In the genomic region with DNA sequence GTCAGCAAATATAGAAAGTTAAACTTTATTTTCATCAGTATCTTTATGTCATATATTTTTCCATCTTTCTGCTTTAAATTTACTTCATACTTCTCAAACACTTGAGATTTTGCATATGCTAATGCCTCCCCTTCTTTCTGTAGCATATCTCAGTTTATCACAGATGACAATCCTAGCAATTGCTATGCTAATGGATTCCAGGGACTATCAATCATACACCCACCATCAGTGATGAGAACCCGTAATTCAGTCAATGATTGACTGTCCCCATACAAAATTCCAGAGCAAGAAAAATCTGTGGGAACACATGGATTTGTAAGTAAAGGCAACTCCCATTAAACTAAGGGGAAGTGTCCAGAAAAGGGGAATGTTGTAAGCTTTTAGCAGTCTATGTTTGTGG, we compare ENCODE assay signal across 28 cellular contexts.
"Had no signal": no experiment of that assay in that cellular context is flagged by ENCODE, and none has a peak within 500 bp of the region (broad histone marks: within the 10 kb centered on the region; RNA-seq: fewer than 3 reads in every experiment).

No MANE protein-coding gene starts in this region.

- H3K4me1 Mint-ChIP-seq: stimulated activated effector memory CD8-positive, alpha-beta T cell treated with anti-CD3 and anti-CD28 coated beads, Interleukin-12 subunit alpha, Interleukin-12 subunit beta, amount 100 ng/mL, for 72 hours; stimulated activated naive CD8-positive, alpha-beta T cell treated with anti-CD3 and anti-CD28 coated beads, Interleukin-15, amount 100 ng/mL, for 72 hours had no signal

- H3K36me3 Mint-ChIP-seq: stimulated activated effector memory CD8-positive, alpha-beta T cell treated with anti-CD3 and anti-CD28 coated beads, Interleukin-12 subunit alpha, Interleukin-12 subunit beta, amount 100 ng/mL, for 72 hours; stimulated activated memory B cell treated with anti-CD40 and anti-IgM and Interleukin-4, amounts not matched to agents 10 μg/mL and 1 μg/mL and 100 μg/mL, for 72 hours; stimulated activated naive B cell treated with anti-CD40 and anti-IgM and Interleukin-4, amounts not matched to agents 10 μg/mL and 1 μg/mL and 100 μg/mL, for 72 hours; type B pancreatic cell had no signal

- DNase-seq: stimulated activated CD4-positive, alpha-beta T cell treated with anti-CD3 and anti-CD28 coated beads, Interleukin-2, amount 100 ng/mL, for 48 hours; stimulated activated CD4-positive, alpha-beta T cell treated with anti-CD3 and anti-CD28 coated beads, Interleukin-4, amount 100 ng/mL, for 1 hour; stimulated activated CD4-positive, alpha-beta T cell treated with anti-CD3 and anti-CD28 coated beads, Interleukin-4, amount 100 ng/mL, for 24 hours; stimulated activated CD4-positive, alpha-beta T cell treated with anti-CD3 and anti-CD28 coated beads, Interleukin-4, amount 100 ng/mL, for 4 hours; stimulated activated CD8-positive, alpha-beta memory T cell treated with anti-CD3 and anti-CD28 coated beads, Interleukin-4, amount 100 ng/mL, for 48 hours; stimulated activated naive B cell treated with anti-CD40 and anti-IgM and Interleukin-4, amounts not matched to agents 10 μg/mL and 1 μg/mL and 100 μg/mL, for 72 hours; stimulated activated naive CD4-positive, alpha-beta T cell; stimulated activated naive CD4-positive, alpha-beta T cell treated with Interleukin-2 at 50 U/mL for 16 hours; stimulated activated naive CD8-positive, alpha-beta T cell treated with anti-CD3 and anti-CD28 coated beads, Interleukin-15, amount 100 ng/mL, for 72 hours; stimulated activated naive CD8-positive, alpha-beta T cell treated with anti-CD3 and anti-CD28 coated beads, Interleukin-15, Interleukin-2, amounts not matched to agents 100 U/mL and 50 U/mL, for 24 hours; stomach; substantia nigra; testis; thyroid gland; tibial artery; transverse colon; trophoblast cell; upper lobe of left lung; upper lobe of right lung; uterus had no signal

- H3K27me3 Mint-ChIP-seq: stimulated activated memory B cell treated with anti-CD40 and anti-IgM and Interleukin-4, amounts not matched to agents 10 μg/mL and 1 μg/mL and 100 μg/mL, for 72 hours; stimulated activated naive B cell treated with anti-CD40 and anti-IgM and Interleukin-4, amounts not matched to agents 10 μg/mL and 1 μg/mL and 100 μg/mL, for 72 hours; stimulated activated naive CD8-positive, alpha-beta T cell treated with anti-CD3 and anti-CD28 coated beads, Interleukin-15, amount 100 ng/mL, for 72 hours; stimulated activated naive CD8-positive, alpha-beta T cell treated with anti-CD3 and anti-CD28 coated beads, Interleukin-15, Interleukin-2, amounts not matched to agents 100 ng/mL and 50 ng/mL, for 24 hours; type B pancreatic cell had no signal

- H3K9me3 Mint-ChIP-seq: stimulated activated memory B cell treated with anti-CD40 and anti-IgM and Interleukin-4, amounts not matched to agents 10 μg/mL and 1 μg/mL and 100 μg/mL, for 72 hours; type B pancreatic cell had no signal

- H3K36me3 ChIP-seq: stomach, suprapubic skin, thoracic aorta, thyroid gland, tibial artery, tibial nerve, transverse colon, upper lobe of left lung, upper lobe of right lung, uterus, vagina had no signal

- H3K4me3 Mint-ChIP-seq: stimulated activated effector memory CD8-positive, alpha-beta T cell treated with anti-CD3 and anti-CD28 coated beads, Interleukin-12 subunit alpha, Interleukin-12 subunit beta, amount 100 ng/mL, for 72 hours; stimulated activated memory B cell treated with anti-CD40 and anti-IgM and Interleukin-4, amounts not matched to agents 10 μg/mL and 1 μg/mL and 100 μg/mL, for 72 hours; stimulated activated naive B cell treated with anti-CD40 and anti-IgM and Interleukin-4, amounts not matched to agents 10 μg/mL and 1 μg/mL and 100 μg/mL, for 72 hours; stimulated activated naive CD8-positive, alpha-beta T cell treated with anti-CD3 and anti-CD28 coated beads, Interleukin-15, amount 100 ng/mL, for 72 hours; stimulated activated naive CD8-positive, alpha-beta T cell treated with anti-CD3 and anti-CD28 coated beads, Interleukin-15, Interleukin-2, amounts not matched to agents 100 ng/mL and 50 ng/mL, for 24 hours; type B pancreatic cell had no signal

- H3K27me3 ChIP-seq: stomach, suprapubic skin, testis, thyroid gland, tibial artery, tibial nerve, transverse colon, upper lobe of left lung, upper lobe of right lung, uterus, vagina had no signal

- H3K27ac Mint-ChIP-seq: stimulated activated effector memory CD8-positive, alpha-beta T cell treated with anti-CD3 and anti-CD28 coated beads, Interleukin-12 subunit alpha, Interleukin-12 subunit beta, amount 100 ng/mL, for 72 hours; stimulated activated memory B cell treated with anti-CD40 and anti-IgM and Interleukin-4, amounts not matched to agents 10 μg/mL and 1 μg/mL and 100 μg/mL, for 72 hours; stimulated activated naive B cell treated with anti-CD40 and anti-IgM and Interleukin-4, amounts not matched to agents 10 μg/mL and 1 μg/mL and 100 μg/mL, for 72 hours; stimulated activated naive CD8-positive, alpha-beta T cell treated with anti-CD3 and anti-CD28 coated beads, Interleukin-15, amount 100 ng/mL, for 72 hours; stimulated activated naive CD8-positive, alpha-beta T cell treated with anti-CD3 and anti-CD28 coated beads, Interleukin-15, Interleukin-2, amounts not matched to agents 100 ng/mL and 50 ng/mL, for 24 hours; type B pancreatic cell had no signal

- H3K4me3 ChIP-seq: stomach, suprapubic skin, testis, thoracic aorta, thyroid gland, tibial artery, tibial nerve, transverse colon, upper lobe of left lung, upper lobe of right lung, uterus, vagina had no signal

- H3K9me3 ChIP-seq: suprapubic skin, testis, thoracic aorta, thyroid gland, tibial artery, transverse colon, upper lobe of left lung, upper lobe of right lung, uterus, vagina had no signal

- H3K4me1 ChIP-seq: stomach, suprapubic skin, testis, thyroid gland, tibial artery, transverse colon, upper lobe of left lung, upper lobe of right lung, uterus, vagina had no signal
